In the genomic region with DNA sequence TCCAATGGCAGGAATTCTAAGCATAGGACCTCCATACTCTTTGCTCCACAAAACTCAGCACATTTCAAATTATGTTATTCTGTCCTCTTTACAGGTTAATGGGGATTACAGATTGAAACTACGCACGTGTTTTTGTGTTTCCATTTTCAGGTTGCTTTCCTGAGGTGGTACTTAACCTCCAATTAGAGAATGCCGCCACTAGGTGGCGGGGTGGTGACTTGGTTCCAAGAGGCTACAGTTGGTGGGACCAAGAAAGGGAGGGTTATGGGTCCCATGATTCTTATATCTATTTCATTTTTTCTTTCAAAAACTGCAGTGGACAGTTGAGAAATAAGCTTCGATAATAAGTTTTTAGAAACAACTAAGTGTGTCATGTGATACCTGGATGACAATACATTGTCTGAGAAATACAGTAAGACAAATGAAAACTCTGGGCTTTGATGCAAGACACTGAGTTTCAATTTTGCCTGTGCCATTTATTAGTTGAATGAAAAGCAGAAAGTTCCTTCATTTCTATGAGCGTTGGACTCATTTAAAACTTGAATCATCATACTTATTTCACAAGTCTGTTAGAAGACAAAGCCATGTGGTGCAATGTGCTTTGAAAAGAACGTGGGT, we compare ENCODE assay signal across 7 cellular contexts.
DNase-seq lines count a peak whose midpoint lies in the region; ATAC-seq and TF ChIP-seq lines count a peak whose summit lies in the region.

No MANE protein-coding gene starts in this region.

- 38 to 41% methylated on average over 7 of the region's 7 CpGs for WGBS in testis, 2 donors

- TF ChIP-seq CTCF in GM12865 (IDR thresholded peaks at IDR 0.05; ENCODE audit: insufficient read depth, low read depth, low read length, missing control alignments) (peak; percentile 78), astrocyte of the cerebellum (IDR thresholded peaks at IDR 0.05; ENCODE audit: low read depth, low read length, missing control alignments) (peak; percentile 72), testis (IDR thresholded peaks at IDR 0.05) (peak; percentile 35 to 59 (median 48))

- ATAC-seq in GM21526 (IDR thresholded peaks at IDR 0.05; ENCODE audit: low FRiP score, unreplicated experiment) (peak; percentile 95), HG03565 (IDR thresholded peaks at IDR 0.05; ENCODE audit: unreplicated experiment) (peak; percentile 98), left lobe of liver (peak; percentile 93)

- peak; percentile 72 for DNase-seq in GM12865 (ENCODE audit: low read depth)
- DNase-seq in OCI-M1 (lab: John Stamatoyannopoulos, UW): peak; percentile 59
- no peak for DNase-seq in astrocyte of the cerebellum (ENCODE audit: low read depth)
- peak; percentile 64 for DNase-seq in left lobe of liver (ENCODE audit: low spot score)
- peak; percentile 82 for DNase-seq in testis

- no peaks in the 10 kb centered on the region for H3K9me3 ChIP-seq in testis

- H3K4me1 ChIP-seq in testis: no peaks in the 10 kb centered on the region

- no peak overlapping the region for H3K27ac ChIP-seq in testis

- intact Hi-C loops in testis (cut with DNase I; ENCODE audit: low total_unique reads): no loop called here

- in situ Hi-C loops in astrocyte of the cerebellum (cut with HindIII; ENCODE audit: low sequenced_read_pairs): no loop called here

- H3K36me3 ChIP-seq in testis (ENCODE audit: low read depth, missing control alignments): no peaks in the 10 kb centered on the region

- H3K4me3 ChIP-seq in GM12865 (ENCODE audit: low read depth, low read length) (no peak overlapping the region), astrocyte of the cerebellum (ENCODE audit: low read depth, low read length) (no peak overlapping the region), testis (no peak overlapping the region)

- H3K27me3 ChIP-seq in testis: no peaks in the 10 kb centered on the region

- no peak for TF ChIP-seq POLR2A in testis (IDR thresholded peaks at IDR 0.05)
